ENCODE assay signal across 3 cellular contexts in genomic region chr5:157893611-157894010, GRCh38.
TF ChIP-seq lines count a peak whose summit lies in the region.

No MANE protein-coding gene starts in this region.

TF ChIP-seq in A549, 52 proteins besides CTCF, POLR2A, EP300 and RAD21:
- TF ChIP-seq ZC3H11A (IDR thresholded peaks at IDR 0.05): peak; percentile 90
- no peak for TF ChIP-seq NR3C1 (IDR thresholded peaks at IDR 0.05)
- TF ChIP-seq POLR2AphosphoS2 (conservative IDR thresholded peaks at IDR 0.05; ENCODE audit: low read length): no peak

TF ChIP-seq in HEK293, 187 proteins besides CTCF, POLR2A, EP300 and RAD21 (continues in another document):
- TF ChIP-seq, protein P1, sequence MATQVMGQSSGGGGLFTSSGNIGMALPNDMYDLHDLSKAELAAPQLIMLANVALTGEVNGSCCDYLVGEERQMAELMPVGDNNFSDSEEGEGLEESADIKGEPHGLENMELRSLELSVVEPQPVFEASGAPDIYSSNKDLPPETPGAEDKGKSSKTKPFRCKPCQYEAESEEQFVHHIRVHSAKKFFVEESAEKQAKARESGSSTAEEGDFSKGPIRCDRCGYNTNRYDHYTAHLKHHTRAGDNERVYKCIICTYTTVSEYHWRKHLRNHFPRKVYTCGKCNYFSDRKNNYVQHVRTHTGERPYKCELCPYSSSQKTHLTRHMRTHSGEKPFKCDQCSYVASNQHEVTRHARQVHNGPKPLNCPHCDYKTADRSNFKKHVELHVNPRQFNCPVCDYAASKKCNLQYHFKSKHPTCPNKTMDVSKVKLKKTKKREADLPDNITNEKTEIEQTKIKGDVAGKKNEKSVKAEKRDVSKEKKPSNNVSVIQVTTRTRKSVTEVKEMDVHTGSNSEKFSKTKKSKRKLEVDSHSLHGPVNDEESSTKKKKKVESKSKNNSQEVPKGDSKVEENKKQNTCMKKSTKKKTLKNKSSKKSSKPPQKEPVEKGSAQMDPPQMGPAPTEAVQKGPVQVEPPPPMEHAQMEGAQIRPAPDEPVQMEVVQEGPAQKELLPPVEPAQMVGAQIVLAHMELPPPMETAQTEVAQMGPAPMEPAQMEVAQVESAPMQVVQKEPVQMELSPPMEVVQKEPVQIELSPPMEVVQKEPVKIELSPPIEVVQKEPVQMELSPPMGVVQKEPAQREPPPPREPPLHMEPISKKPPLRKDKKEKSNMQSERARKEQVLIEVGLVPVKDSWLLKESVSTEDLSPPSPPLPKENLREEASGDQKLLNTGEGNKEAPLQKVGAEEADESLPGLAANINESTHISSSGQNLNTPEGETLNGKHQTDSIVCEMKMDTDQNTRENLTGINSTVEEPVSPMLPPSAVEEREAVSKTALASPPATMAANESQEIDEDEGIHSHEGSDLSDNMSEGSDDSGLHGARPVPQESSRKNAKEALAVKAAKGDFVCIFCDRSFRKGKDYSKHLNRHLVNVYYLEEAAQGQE (tag by site-specific recombination; IDR thresholded peaks at IDR 0.05): 0 out of 2 replicates have a peak, but pooled peaks have one; percentile 25
- TF ChIP-seq ZNF664 (tag by site-specific recombination; IDR thresholded peaks at IDR 0.05) (0 out of 2 replicates have a peak, but pooled peaks have one; percentile 16), ZNF555 (tag by site-specific recombination; conservative IDR thresholded peaks at IDR 0.05) (peak; percentile 48), ZNF426 (tag by site-specific recombination; IDR thresholded peaks at IDR 0.05) (peak; percentile 60), ZNF202 (tag by site-specific recombination; IDR thresholded peaks at IDR 0.05; ENCODE audit: borderline replicate concordance) (peak; percentile 49; the same call in 1 of the 2 replicates), ZNF518A (tag by site-specific recombination; conservative IDR thresholded peaks at IDR 0.05; ENCODE audit: low read depth) (peak; percentile 69; the same call in 1 of the 2 replicates), RBAK (tag by site-specific recombination; IDR thresholded peaks at IDR 0.05) (0 out of 2 replicates have a peak, but pooled peaks have one; percentile 45), IKZF3 (tag by site-specific recombination; IDR thresholded peaks at IDR 0.05) (no peak), ZNF266 (tag by site-specific recombination; IDR thresholded peaks at IDR 0.05; ENCODE audit: low read depth) (peak; percentile 51; the same call in 1 of the 2 replicates), INSM2 (tag by site-specific recombination; IDR thresholded peaks at IDR 0.05) (no peak)

TF ChIP-seq in K562, 482 proteins besides CTCF, POLR2A, EP300 and RAD21:
- TF ChIP-seq ZC3H11A (IDR thresholded peaks at IDR 0.05; ENCODE audit: low read depth, low read length) (peak; percentile 64; the same call in 1 of the 2 replicates), PYGO2 (tag; IDR thresholded peaks at IDR 0.05) (no peak)
TF ChIP-seq in K562: peak in this region for 1.
